Comparison of ENCODE assay signal across 9 cellular contexts in genomic region chr9:113566011-113566711, GRCh38.
A peak's percentile ranks its signal among the peaks of the same experiment; 100 is the strongest.
DNase-seq lines count a peak whose midpoint lies in the region; ATAC-seq and TF ChIP-seq lines count a peak whose summit lies in the region.
"Had no signal": no experiment of that assay in that cellular context is flagged by ENCODE, and none has a peak within 500 bp of the region (broad histone marks: within the 10 kb centered on the region; RNA-seq: fewer than 3 reads in every experiment).

No MANE protein-coding gene starts in this region.

- peak overlapping the region; percentile 78 to 94 (median 88) for H3K4me2 ChIP-seq in BLaER1 treated with 17β-estradiol and CSF1 and Interleukin-3, amounts not matched to agents 10 nM and 100 nM

- ATAC-seq in Panc1 (no peak), GM19463 (IDR thresholded peaks at IDR 0.05; ENCODE audit: unreplicated experiment) (no peak)

- H3K36me3 ChIP-seq in BLaER1 treated with 17β-estradiol and CSF1 and Interleukin-3, amounts not matched to agents 10 nM and 100 nM = no peaks in the 10 kb centered on the region
- H3K36me3 ChIP-seq in Panc1 (ENCODE audit: control insufficient read depth, insufficient read depth, low read length) = no peaks in the 10 kb centered on the region

- H3K4me1 ChIP-seq in BLaER1 treated with 17β-estradiol and CSF1 and Interleukin-3, amounts not matched to agents 10 nM and 100 nM = peaks cover 29 to 72% (median 58%) of the 10 kb centered on the region in 10 experiments
- peaks cover 5% of the 10 kb centered on the region for H3K4me1 ChIP-seq in Panc1 (ENCODE audit: control insufficient read depth, insufficient read depth, low read length)

- in situ Hi-C loops in Panc1 (cut with HindIII; ENCODE audit: low pct_unique_long_range_greater_than_20kb, low sequenced_read_pairs) = no loop called here

- H3K9me3 ChIP-seq in BLaER1 treated with 17β-estradiol and CSF1 and Interleukin-3, amounts not matched to agents 10 nM and 100 nM (replicated peaks in 1 of 11) = no peaks in the 10 kb centered on the region
- H3K9me3 ChIP-seq in Panc1 (ENCODE audit: control insufficient read depth, insufficient read depth, low read depth, low read length) = no peaks in the 10 kb centered on the region

- peak overlapping the region in 2 of 11 experiments; percentile 25 to 46; a peak in 2 of 22 replicates for H3K27ac ChIP-seq in BLaER1 treated with 17β-estradiol and CSF1 and Interleukin-3, amounts not matched to agents 10 nM and 100 nM
- H3K27ac ChIP-seq in Panc1 (ENCODE audit: low read length) = peak overlapping the region; percentile 68; the same call in 1 of the 2 replicates

- CTCF ChIA-PET in Panc1 (lab: Charles Lee) = no interaction called here

- POLR2A ChIA-PET in Panc1 (lab: Charles Lee) = no interaction called here

- H3K4me3 ChIP-seq in BLaER1 treated with 17β-estradiol and CSF1 and Interleukin-3, amounts not matched to agents 10 nM and 100 nM = peak overlapping the region in 3 of 10 experiments; percentile 1 to 53 (median 32); a peak in 5 of 20 replicates
- peak overlapping the region; percentile 41 to 47 for H3K4me3 ChIP-seq in Panc1 (ENCODE audit: low read depth in 2 of 2, low read length in 2 of 2)
- peak overlapping the region; percentile 64 for H3K4me3 ChIP-seq in fibroblast of villous mesenchyme (ENCODE audit: low read depth, low read length)

- no peaks in the 10 kb centered on the region; a peak in 1 of 22 replicates for H4K20me1 ChIP-seq in BLaER1 treated with 17β-estradiol and CSF1 and Interleukin-3, amounts not matched to agents 10 nM and 100 nM

- peak overlapping the region in 6 of 11 experiments; percentile 10 to 58 (median 50); a peak in 8 of 22 replicates for H3K9ac ChIP-seq in BLaER1 treated with 17β-estradiol and CSF1 and Interleukin-3, amounts not matched to agents 10 nM and 100 nM

- no TSS peak for BruUV-seq in Panc1 (replicated peaks; lab: Mats Ljungman, UMichigan)

- intact Hi-C loops in Panc1 (cut with micrococcal nuclease; ENCODE audit: unreplicated experiment) = no loop called here
- intact Hi-C loops in posterior vena cava (cut with DNase I) = loop anchor here in 1 of 2 donors (10.0 kb wide), 1 partner anchor 1379 kb away; no protein-coding TSS in a partner anchor

- peaks cover 0 to 22% (median 13%) of the 10 kb centered on the region in 11 experiments; a peak in 15 of 22 replicates for H3K27me3 ChIP-seq in BLaER1 treated with 17β-estradiol and CSF1 and Interleukin-3, amounts not matched to agents 10 nM and 100 nM
- H3K27me3 ChIP-seq in Panc1 (ENCODE audit: control insufficient read depth, insufficient read depth, low read length) = no peaks in the 10 kb centered on the region

- DNase-seq in Panc1 (ENCODE audit: low read depth, low spot score) (no peak), fibroblast of villous mesenchyme (ENCODE audit: low read depth) (no peak), posterior vena cava (ENCODE audit: low spot score) (peak; percentile 66), T1000 (lab: John Stamatoyannopoulos, UW) (no peak), NCI-H510A (lab: John Stamatoyannopoulos, UW) (no peak), COR-L47 (lab: John Stamatoyannopoulos, UW) (no peak)
- DNase-seq: NCI-H774 had no signal

- TF ChIP-seq CTCF in Panc1 (IDR thresholded peaks at IDR 0.05) (no peak), fibroblast of villous mesenchyme (IDR thresholded peaks at IDR 0.05; ENCODE audit: insufficient read depth, low read depth, low read length) (no peak)
